Comparison of ENCODE assay signal across 23 cellular contexts in the genomic region with DNA sequence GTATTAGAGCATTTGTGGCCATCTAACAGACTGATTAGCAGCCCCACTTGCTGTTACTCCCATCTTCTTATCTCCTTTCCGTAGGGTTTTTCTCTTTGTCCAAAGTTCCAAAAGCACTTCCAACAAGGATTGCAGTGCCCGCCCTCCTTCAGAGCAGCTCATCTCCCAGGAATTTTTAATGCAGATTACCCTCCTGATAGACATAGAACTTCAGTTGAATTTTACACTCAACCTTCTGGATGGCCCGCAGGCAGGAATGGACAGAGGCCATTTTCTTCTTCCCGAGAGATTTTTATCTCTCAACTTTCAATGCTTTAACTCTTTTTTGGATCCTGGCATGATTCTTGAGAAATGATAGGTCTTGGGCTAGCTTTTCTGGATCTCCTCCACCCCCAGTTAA. TPM values are rescaled to one million over a fixed set of nuclear protein-coding genes. Genes with fewer than 3 reads are reported as not detected.
"Had no signal": no experiment of that assay in that cellular context is flagged by ENCODE, and none has a peak within 500 bp of the region (broad histone marks: within the 10 kb centered on the region; RNA-seq: fewer than 3 reads in every experiment).

No MANE protein-coding gene starts in this region.

- H3K4me3 Mint-ChIP-seq: activated CD4-positive, alpha-beta memory T cell treated with anti-CD3 and anti-CD28 coated beads for 36 hours; activated CD4-positive, alpha-beta T cell treated with anti-CD3 and anti-CD28 coated beads, Interleukin-2, amount 10 ng/mL, durations not matched to agents 7 days and 5 days; activated naive CD8-positive, alpha-beta T cell treated with anti-CD3 and anti-CD28 coated beads, Interleukin-2, amount 50 U/mL, for 24 hours; activated T-cell treated with anti-CD3 and anti-CD28 coated beads, Interleukin-2, amount 50 U/mL, for 4 hours; brain; central memory CD8-positive, alpha-beta T cell had no signal

- H3K27me3 Mint-ChIP-seq: activated CD4-positive, alpha-beta memory T cell treated with anti-CD3 and anti-CD28 coated beads for 36 hours; activated CD4-positive, alpha-beta T cell treated with anti-CD3 and anti-CD28 coated beads, Interleukin-2, amount 10 ng/mL, durations not matched to agents 7 days and 5 days; activated naive CD8-positive, alpha-beta T cell treated with anti-CD3 and anti-CD28 coated beads, Interleukin-2, amount 50 U/mL, for 24 hours; brain; central memory CD8-positive, alpha-beta T cell had no signal

- H3K9me3 Mint-ChIP-seq: activated CD4-positive, alpha-beta memory T cell treated with anti-CD3 and anti-CD28 coated beads for 36 hours; activated CD4-positive, alpha-beta T cell treated with anti-CD3 and anti-CD28 coated beads, Interleukin-2, amount 10 ng/mL, durations not matched to agents 7 days and 5 days; activated naive CD4-positive, alpha-beta T cell treated with anti-CD3 and anti-CD28 coated beads, Interleukin-2, amount 50 U/mL, for 72 hours; activated naive CD8-positive, alpha-beta T cell treated with anti-CD3 and anti-CD28 coated beads, Interleukin-2, amount 50 U/mL, for 24 hours; activated T-cell treated with anti-CD3 and anti-CD28 coated beads, Interleukin-2, amount 50 U/mL, for 4 hours; brain; central memory CD8-positive, alpha-beta T cell had no signal

- H3K27ac Mint-ChIP-seq: activated CD4-positive, alpha-beta memory T cell treated with anti-CD3 and anti-CD28 coated beads for 36 hours; activated CD4-positive, alpha-beta T cell treated with anti-CD3 and anti-CD28 coated beads, Interleukin-2, amount 10 ng/mL, durations not matched to agents 7 days and 5 days; activated naive CD4-positive, alpha-beta T cell treated with anti-CD3 and anti-CD28 coated beads, Interleukin-2, amount 50 U/mL, for 72 hours; activated naive CD8-positive, alpha-beta T cell treated with anti-CD3 and anti-CD28 coated beads, Interleukin-2, amount 50 U/mL, for 24 hours; brain had no signal

- DNase-seq: activated CD4-positive, alpha-beta memory T cell treated with anti-CD3 and anti-CD28 coated beads for 36 hours; activated CD4-positive, alpha-beta T cell treated with anti-CD3 and anti-CD28 coated beads, Interleukin-2, amount 10 ng/mL, durations not matched to agents 7 days and 5 days; activated CD4-positive, CD25-positive, alpha-beta regulatory T cell; activated CD8-positive, alpha-beta memory T cell treated with anti-CD3 and anti-CD28 coated beads for 24 hours; activated effector memory CD4-positive, alpha-beta T cell treated with anti-CD3 and anti-CD28 coated beads, Interleukin-2, amount 50 U/mL, for 16 hours; activated naive CD4-positive, alpha-beta T cell treated with Interleukin-2 at 50 U/mL for 16 hours; activated naive CD8-positive, alpha-beta T cell treated with anti-CD3 and anti-CD28 coated beads, Interleukin-2, amount 50 U/mL, for 24 hours; activated T-cell treated with anti-CD3 and anti-CD28 coated beads, Interleukin-2, amount 50 U/mL, for 4 hours; amygdala; NCI-H1092; NCI-H1417; NCI-H1694; NCI-H2029; NCI-H510A treated with DMSO at 0.1 percent for 48 hours; NCI-H69; NK-92 treated with Interleukin-12 subunit alpha and Interleukin-12 subunit beta, amount 100 ng/mL, for 24 hours; SIG-M5; T-helper 1 cell had no signal

- ATAC-seq: activated naive CD4-positive, alpha-beta T cell treated with anti-CD3 and anti-CD28 coated beads, Interleukin-2, amount 50 U/mL, for 72 hours; activated naive CD8-positive, alpha-beta T cell treated with anti-CD3 and anti-CD28 coated beads, Interleukin-2, amount 50 U/mL, for 24 hours; activated T-cell treated with anti-CD3 and anti-CD28 coated beads, Interleukin-2, amount 50 U/mL, for 4 hours had no signal

- H3K4me1 Mint-ChIP-seq: activated CD4-positive, alpha-beta T cell treated with anti-CD3 and anti-CD28 coated beads, Interleukin-2, amount 10 ng/mL, durations not matched to agents 7 days and 5 days; activated naive CD8-positive, alpha-beta T cell treated with anti-CD3 and anti-CD28 coated beads, Interleukin-2, amount 50 U/mL, for 24 hours; central memory CD8-positive, alpha-beta T cell had no signal

- H3K27ac ChIP-seq: VCaP had no signal

- H3K36me3 Mint-ChIP-seq: activated CD4-positive, alpha-beta memory T cell treated with anti-CD3 and anti-CD28 coated beads for 36 hours; activated naive CD4-positive, alpha-beta T cell treated with anti-CD3 and anti-CD28 coated beads, Interleukin-2, amount 50 U/mL, for 72 hours; brain had no signal

RNA-seq across cellular contexts. Expression of gene PRKG1, which starts 23.3 kb away (rescaled TPM):
- total RNA-seq: activated CD4-positive, alpha-beta memory T cell treated with anti-CD3 and anti-CD28 coated beads for 36 hours; activated CD4-positive, alpha-beta T cell treated with anti-CD3 and anti-CD28 coated beads, Interleukin-2, amount 10 ng/mL, durations not matched to agents 7 days and 5 days; activated naive CD4-positive, alpha-beta T cell treated with anti-CD3 and anti-CD28 coated beads, Interleukin-2, amount 50 U/mL, for 72 hours; T-helper 2 cell treated with Interferon-gamma antibody and Interleukin-4, amounts not matched to agents 100 ng/mL and 5 ng/mL, for 36 hours had no signal
